ENCODE assay signal across 9 cellular contexts in genomic region chr2:216216951-216217903, GRCh38.
DNase-seq lines count a peak whose midpoint lies in the region; ATAC-seq lines count a peak whose summit lies in the region.
"Had no signal": no experiment of that assay in that cellular context is flagged by ENCODE, and none has a peak within 500 bp of the region (broad histone marks: within the 10 kb centered on the region; RNA-seq: fewer than 3 reads in every experiment).

No MANE protein-coding gene starts in this region.

- H4K8ac ChIP-seq in mesenchymal stem cell (ENCODE audit: low read length): peak overlapping the region; percentile 66

- peak overlapping the region; percentile 90 for H2BK120ac ChIP-seq in mesenchymal stem cell (ENCODE audit: low read depth, low read length)

- no peaks in the 10 kb centered on the region for H3K9me3 ChIP-seq in mesenchymal stem cell (ENCODE audit: control insufficient read depth, low read length)
- H3K9me3 ChIP-seq: colonic mucosa had no signal

- H3K18ac ChIP-seq in mesenchymal stem cell (ENCODE audit: low read depth in 1 of 2, low read length in 2 of 2): peak overlapping the region; percentile 45 to 92

- no peak overlapping the region for H2AK5ac ChIP-seq in mesenchymal stem cell (ENCODE audit: low read length, severe bottlenecking)

- H3K27me3 Mint-ChIP-seq in activated naive CD8-positive, alpha-beta T cell treated with anti-CD3 and anti-CD28 coated beads, Interleukin-2, amount 50 U/mL, for 24 hours: no peaks in the 10 kb centered on the region

- H3K4me3 ChIP-seq in mesenchymal stem cell (ENCODE audit: insufficient read depth in 1 of 2, low read depth in 1 of 2, low read length in 2 of 2): no peak overlapping the region
- H3K4me3 ChIP-seq: colonic mucosa had no signal

- H3K36me3 ChIP-seq in mesenchymal stem cell (ENCODE audit: control insufficient read depth in 1 of 2, insufficient read depth in 2 of 2, low read depth in 1 of 2, low read length in 2 of 2): peaks cover 16 to 39% of the 10 kb centered on the region in 2 experiments
- H3K36me3 ChIP-seq: colonic mucosa had no signal

- ATAC-seq in activated naive CD8-positive, alpha-beta T cell treated with anti-CD3 and anti-CD28 coated beads, Interleukin-2, amount 50 U/mL, for 24 hours: peak; percentile 68

- H3K9me3 Mint-ChIP-seq in activated naive CD8-positive, alpha-beta T cell treated with anti-CD3 and anti-CD28 coated beads, Interleukin-2, amount 50 U/mL, for 24 hours: no peaks in the 10 kb centered on the region

- peak; percentile 26 for DNase-seq in ELF-1 (ENCODE audit: low read depth, low spot score)
- peak; percentile 31 for DNase-seq in HPDE6-E6E7 (ENCODE audit: extremely low spot score)
- no peak for DNase-seq in activated naive CD8-positive, alpha-beta T cell treated with anti-CD3 and anti-CD28 coated beads, Interleukin-2, amount 50 U/mL, for 24 hours
- peak; percentile 89 for DNase-seq in mesenchymal stem cell
- no peak for DNase-seq in germinal center (ENCODE audit: low spot score)
- no peak for DNase-seq in NCI-H1436 (lab: John Stamatoyannopoulos, UW)
- no peak for DNase-seq in posterior vena cava (ENCODE audit: low spot score)
- DNase-seq in SHP77 (lab: John Stamatoyannopoulos, UW): no peak
- DNase-seq: colonic mucosa had no signal

- peaks cover 38% of the 10 kb centered on the region for H3K4me1 Mint-ChIP-seq in activated naive CD8-positive, alpha-beta T cell treated with anti-CD3 and anti-CD28 coated beads, Interleukin-2, amount 50 U/mL, for 24 hours

- no peak overlapping the region for H2BK15ac ChIP-seq in mesenchymal stem cell (ENCODE audit: low read depth, poor library complexity, severe bottlenecking)

- H3K27ac Mint-ChIP-seq in activated naive CD8-positive, alpha-beta T cell treated with anti-CD3 and anti-CD28 coated beads, Interleukin-2, amount 50 U/mL, for 24 hours: peak overlapping the region; percentile 26

- peak overlapping the region; percentile 71 to 90 for H3K4ac ChIP-seq in mesenchymal stem cell (ENCODE audit: low read depth in 1 of 2, low read length in 2 of 2)

- H3K27ac ChIP-seq in mesenchymal stem cell (ENCODE audit: low read length, poor library complexity, severe bottlenecking): peak overlapping the region; percentile 33
- H3K27ac ChIP-seq: colonic mucosa had no signal

- H2BK5ac ChIP-seq in mesenchymal stem cell (ENCODE audit: low read depth, low read length, poor library complexity, severe bottlenecking): no peak overlapping the region

- H3K9ac ChIP-seq in mesenchymal stem cell (ENCODE audit: low read length): peak overlapping the region; percentile 11

- H3K79me1 ChIP-seq in mesenchymal stem cell (replicated peaks; ENCODE audit: low read length, poor library complexity, severe bottlenecking): peaks cover 15% of the 10 kb centered on the region

- intact Hi-C loops in posterior vena cava (cut with DNase I): no loop called here

- H4K91ac ChIP-seq in mesenchymal stem cell (ENCODE audit: low read length): peak overlapping the region; percentile 52

- H3K4me2 ChIP-seq in mesenchymal stem cell (ENCODE audit: low read length, poor library complexity, severe bottlenecking): no peak overlapping the region

- peak overlapping the region in 1 of 2 experiments; percentile 47 for H3K14ac ChIP-seq in mesenchymal stem cell (ENCODE audit: low read length in 2 of 2)

- peaks cover 12% of the 10 kb centered on the region for H3K36me3 Mint-ChIP-seq in activated naive CD8-positive, alpha-beta T cell treated with anti-CD3 and anti-CD28 coated beads, Interleukin-2, amount 50 U/mL, for 24 hours (ENCODE audit: low read depth)

- no peak overlapping the region for H2AFZ ChIP-seq in mesenchymal stem cell (ENCODE audit: low read depth, low read length)

- 13% methylated on average over 6 of the region's 7 CpGs for WGBS in mesenchymal stem cell

- peaks cover 7% of the 10 kb centered on the region for H3K4me1 ChIP-seq in mesenchymal stem cell (ENCODE audit: control insufficient read depth, insufficient read depth, low read depth, low read length)
- H3K4me1 ChIP-seq: colonic mucosa had no signal

- H2BK12ac ChIP-seq in mesenchymal stem cell (ENCODE audit: low read length in 2 of 2): peak overlapping the region; percentile 18 to 89

- no peak overlapping the region for H3K23ac ChIP-seq in mesenchymal stem cell (ENCODE audit: low read length in 2 of 2)

- H3K27me3 ChIP-seq in mesenchymal stem cell (ENCODE audit: control insufficient read depth in 1 of 2, insufficient read depth in 1 of 2, low read length in 2 of 2): no peaks in the 10 kb centered on the region
- H3K27me3 ChIP-seq: colonic mucosa had no signal

- no peak overlapping the region for H3K4me3 Mint-ChIP-seq in activated naive CD8-positive, alpha-beta T cell treated with anti-CD3 and anti-CD28 coated beads, Interleukin-2, amount 50 U/mL, for 24 hours

Comparison
In these comparisons a context has a peak if more than half of its experiments do, and no peak if none do; other contexts are left out.
1. DNase-seq: peak in ELF-1 (single experiment), HPDE6-E6E7 (single experiment) and mesenchymal stem cell (single experiment); none in activated naive CD8-positive, alpha-beta T cell treated with anti-CD3 and anti-CD28 coated beads, Interleukin-2, amount 50 U/mL, for 24 hours (single experiment), germinal center (single experiment), NCI-H1436 (single experiment), posterior vena cava (single experiment) and SHP77 (0 of 2).